Comparison of ENCODE assay signal across 1 cellular context in genomic region chr1:10803971-10804820, GRCh38.
TF ChIP-seq lines count a peak whose summit lies in the region.

No MANE protein-coding gene starts in this region.

TF ChIP-seq in HEK293, 187 proteins besides CTCF, POLR2A, EP300 and RAD21 (continued from another document):
- TF ChIP-seq PATZ1 (tag by site-specific recombination; IDR thresholded peaks at IDR 0.05) (0 out of 2 replicates have a peak, but pooled peaks have one; percentile 16), ZNF121 (tag by site-specific recombination; IDR thresholded peaks at IDR 0.05) (no peak)
